Comparison of ENCODE assay signal across 8 cellular contexts in the genomic region with DNA sequence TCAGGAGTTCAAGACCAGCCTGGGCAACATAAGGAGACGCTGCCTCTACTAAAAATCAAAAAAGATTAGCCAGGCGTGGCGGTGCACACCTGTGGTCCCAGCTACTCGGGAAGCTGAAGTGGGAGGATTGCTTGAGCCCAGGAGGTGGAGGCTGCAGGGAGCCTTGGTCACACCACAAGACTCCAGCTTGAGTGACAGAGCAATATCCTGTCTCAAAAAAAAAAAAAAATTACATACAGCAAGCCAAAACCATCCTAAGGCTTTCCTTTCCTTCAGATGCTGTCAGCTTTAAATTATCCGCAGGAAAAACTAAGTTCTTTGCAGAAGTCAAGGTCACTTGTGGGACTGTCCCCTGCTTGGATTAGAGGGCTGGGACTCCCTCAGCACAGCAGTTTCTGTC. TPM values are rescaled to one million over a fixed set of nuclear protein-coding genes. Genes with fewer than 3 reads are reported as not detected.
A peak's percentile ranks its signal among the peaks of the same experiment; 100 is the strongest.
DNase-seq lines count a peak whose midpoint lies in the region; ATAC-seq and TF ChIP-seq lines count a peak whose summit lies in the region.

No MANE protein-coding gene starts in this region.

- DNase-seq in GM12864 (ENCODE audit: low read depth): no peak
- DNase-seq in SJCRH30: no peak
- no peak for DNase-seq in psoas muscle
- DNase-seq in NCI-H128 (lab: John Stamatoyannopoulos, UW; ENCODE audit: unreplicated experiment): no peak

- no peak for ATAC-seq in psoas muscle
- no peak for ATAC-seq in GM19035 (IDR thresholded peaks at IDR 0.05; ENCODE audit: unreplicated experiment)
- no peak for ATAC-seq in GM21717 (IDR thresholded peaks at IDR 0.05; ENCODE audit: unreplicated experiment)
- no peak for ATAC-seq in GM19455 (IDR thresholded peaks at IDR 0.05; ENCODE audit: unreplicated experiment)

- intact Hi-C loops in psoas muscle (cut with DNase I): no loop called here

- H3K4me1 ChIP-seq in SJCRH30 (peaks cover 10% of the 10 kb centered on the region; the same call in 1 of the 2 replicates), esophagus (ENCODE audit: control insufficient read depth in 2 of 2, insufficient read depth in 2 of 2, low read length in 1 of 2) (peaks cover 4% of the 10 kb centered on the region in 2 donors), psoas muscle (peaks cover 66% of the 10 kb centered on the region)

- WGBS in esophagus, 2 donors: 65 to 77% methylated on average over 5 of the region's 5 CpGs
- 59 to 71% (median 66%) methylated on average over 5 of the region's 5 CpGs for WGBS in psoas muscle, 3 donors

- TF ChIP-seq CTCF in GM12864 (IDR thresholded peaks at IDR 0.05; ENCODE audit: low read depth, low read length, missing control alignments) (no peak), psoas muscle (IDR thresholded peaks at IDR 0.05) (no peak)

- H3K27ac ChIP-seq in SJCRH30 (no peak overlapping the region), esophagus (ENCODE audit: low read depth in 2 of 2, low read length in 1 of 2) (peak overlapping the region; percentile 30 to 95), psoas muscle (peak overlapping the region; percentile 92)

- H3K4me3 ChIP-seq in GM12864 (ENCODE audit: low read depth, low read length): peak overlapping the region; percentile 85
- H3K4me3 ChIP-seq in SJCRH30: peak overlapping the region; percentile 85
- H3K4me3 ChIP-seq in esophagus (ENCODE audit: low read depth in 1 of 2, low read length in 2 of 2): peak overlapping the region; percentile 79 to 82
- H3K4me3 ChIP-seq in psoas muscle: peak overlapping the region; percentile 96

- H3K9me3 ChIP-seq in SJCRH30 (replicated peaks) (no peaks in the 10 kb centered on the region), esophagus (ENCODE audit: control insufficient read depth in 2 of 2, insufficient read depth in 1 of 2, low read depth in 1 of 2, low read length in 1 of 2) (no peaks in the 10 kb centered on the region), psoas muscle (no peaks in the 10 kb centered on the region)

- peaks cover 25% of the 10 kb centered on the region; the same call in 1 of the 2 replicates for H3K36me3 ChIP-seq in SJCRH30
- peaks cover 0 to 6% of the 10 kb centered on the region in 2 donors for H3K36me3 ChIP-seq in esophagus (ENCODE audit: control insufficient read depth in 2 of 2, insufficient read depth in 2 of 2, low read length in 1 of 2)
- peaks cover 0 to 24% of the 10 kb centered on the region in 2 donors for H3K36me3 ChIP-seq in psoas muscle (ENCODE audit: insufficient read depth in 1 of 2, low read depth in 1 of 2)

- H3K27me3 ChIP-seq in SJCRH30 (no peaks in the 10 kb centered on the region), esophagus (ENCODE audit: control insufficient read depth in 1 of 2, insufficient read depth in 2 of 2, low read length in 2 of 2) (no peaks in the 10 kb centered on the region), psoas muscle (ENCODE audit: insufficient read depth in 3 of 3, low read length in 2 of 3) (no peaks in the 10 kb centered on the region)

RNA-seq across cellular contexts. Expression of a gene that starts 1.3 kb away (rescaled TPM):
- 183 and 185 TPM in 2 replicates for total RNA-seq in SJCRH30 (2014; rRNA removed; shearing (Covaris generic))
- 10 to 100 TPM; 53.7 to 98.0 TPM for polyA plus RNA-seq in esophagus
- 100 to 1,000 TPM; 317 to 601 (median 394) TPM for total RNA-seq in psoas muscle
- polyA plus RNA-seq in psoas muscle: 100 to 1,000 TPM; 194 to 269 (median 216) TPM

RNA-seq across cellular contexts. Expression of a gene that starts 17.0 kb away (rescaled TPM):
- total RNA-seq in SJCRH30 (2014; rRNA removed; shearing (Covaris generic)): 75.2 and 80.9 TPM in 2 replicates
- 10 to 100 TPM; 62.1 to 75.3 TPM for polyA plus RNA-seq in esophagus
- total RNA-seq in psoas muscle: 10 to 100 TPM; 32.8 to 40.2 (median 33.8) TPM
- polyA plus RNA-seq in psoas muscle: 10 to 100 TPM; 45.4 to 73.5 (median 65.0) TPM

RNA-seq across cellular contexts. Expression of a gene that starts 32.1 kb away (rescaled TPM):
- total RNA-seq in SJCRH30 (2014; rRNA removed; shearing (Covaris generic)): 13.8 and 14.4 TPM in 2 replicates
- polyA plus RNA-seq in esophagus (1 to 10 TPM; 5.5 to 7.0 TPM), psoas muscle (100 to 1,000 TPM in 1 of 3 donors, 10 to 100 TPM in 2; 16.2 to 105 (median 63.5) TPM)
- total RNA-seq in psoas muscle: 10 to 100 TPM; 24.3 to 86.6 (median 54.7) TPM

RNA-seq across cellular contexts. Expression of a gene that starts 35.0 kb away (rescaled TPM):
- total RNA-seq in SJCRH30 (2014; rRNA removed; shearing (Covaris generic)): 25.5 and 27.9 TPM in 2 replicates
- 10 to 100 TPM; 18.1 to 44.7 TPM for polyA plus RNA-seq in esophagus
- total RNA-seq in psoas muscle: 10 to 100 TPM; 22.1 to 37.5 (median 28.7) TPM
- 10 to 100 TPM; 17.3 to 28.7 (median 17.4) TPM for polyA plus RNA-seq in psoas muscle

RNA-seq across cellular contexts. Expression of a gene that starts 39.9 kb away (rescaled TPM):
- total RNA-seq in SJCRH30 (2014; rRNA removed; shearing (Covaris generic)): 0.41 TPM in 1 of 2 replicates, not detected in the other
- polyA plus RNA-seq in esophagus (10 to 100 TPM in 1 of 2 donors, 1 to 10 TPM in 1; 2.9 to 32.1 TPM), psoas muscle (under 1 TPM in 2 of 3 donors, not detected in 1; 0.57 to 0.68 TPM)
- total RNA-seq in psoas muscle: under 1 TPM in 1 of 4 donors, not detected in 3; 0.32 TPM
